Comparison of ENCODE assay signal across 25 cellular contexts in the genomic region with DNA sequence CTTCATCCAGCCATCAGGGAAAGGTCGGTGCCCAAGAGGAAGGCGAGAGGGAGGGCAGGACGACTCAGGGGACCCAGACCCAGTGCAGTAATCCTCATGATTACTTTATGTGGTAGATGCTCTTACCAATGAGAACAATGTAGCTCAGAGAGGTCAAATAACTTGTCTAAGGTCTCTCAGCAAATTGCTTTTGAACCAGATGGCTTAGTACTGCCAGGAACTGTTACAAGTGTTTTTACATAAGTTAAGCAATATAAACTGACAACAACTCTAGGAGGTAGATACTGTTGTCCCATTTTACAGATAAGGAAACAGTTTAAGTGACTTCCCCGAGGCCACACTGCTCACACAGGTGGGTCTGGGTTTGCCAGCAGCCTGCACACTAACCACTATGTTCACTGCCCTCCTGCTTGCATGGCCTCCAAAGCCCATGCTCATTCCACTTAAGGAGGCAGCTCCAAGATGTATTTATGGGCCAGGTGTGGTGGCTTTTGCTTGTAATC.
"Had no signal": no experiment of that assay in that cellular context is flagged by ENCODE, and none has a peak within 500 bp of the region (broad histone marks: within the 10 kb centered on the region; RNA-seq: fewer than 3 reads in every experiment).

No MANE protein-coding gene starts in this region.

- ATAC-seq: heart left ventricle had no signal

- H3K4me3 ChIP-seq: ascending aorta, esophagus muscularis mucosa, heart left ventricle, left ventricle myocardium inferior, ovary, right lobe of liver, thoracic aorta, upper lobe of left lung, vagina had no signal

- H3K27ac ChIP-seq: ascending aorta, esophagus muscularis mucosa, foreskin keratinocyte, heart left ventricle, left ventricle myocardium inferior, ovary, right lobe of liver, thoracic aorta, upper lobe of left lung, vagina, VCaP had no signal

- DNase-seq: activated CD4-positive, alpha-beta T cell treated with anti-CD3 and anti-CD28 coated beads for 4 hours; activated CD4-positive, alpha-beta T cell treated with anti-CD3 and anti-CD28 coated beads, Interleukin-2, amount 50 U/mL, for 4 hours; activated effector memory CD4-positive, alpha-beta T cell treated with Interleukin-2 at 50 U/mL for 16 hours; activated naive CD4-positive, alpha-beta T cell treated with Interleukin-2 at 50 U/mL for 16 hours; brain microvascular endothelial cell; endodermal cell; heart left ventricle; immature natural killer cell; kidney glomerular epithelial cell; left ventricle myocardium inferior; naive B cell; nephron progenitor cell; ovary; right lobe of liver; stimulated activated CD4-positive, alpha-beta T cell treated with anti-CD3 and anti-CD28 coated beads, Interleukin-2, amount 100 ng/mL, for 48 hours; stimulated activated naive CD4-positive, alpha-beta T cell treated with Interleukin-2 at 50 U/mL for 16 hours; T-helper 9 cell had no signal

- H3K4me1 ChIP-seq: ascending aorta, esophagus muscularis mucosa, foreskin keratinocyte, right lobe of liver, upper lobe of left lung, vagina had no signal

- H3K27me3 ChIP-seq: ascending aorta, brain microvascular endothelial cell, heart left ventricle, ovary, right lobe of liver, upper lobe of left lung, vagina had no signal

- H3K9me3 ChIP-seq: ascending aorta, esophagus muscularis mucosa, heart left ventricle, left ventricle myocardium inferior, ovary, right lobe of liver, thoracic aorta, upper lobe of left lung, vagina had no signal

- FAIRE-seq: TTC549 had no signal

- H3K36me3 ChIP-seq: ascending aorta, esophagus muscularis mucosa, heart left ventricle, left ventricle myocardium inferior, ovary, right lobe of liver, thoracic aorta, upper lobe of left lung, vagina had no signal
